13 cellular contexts compared by ENCODE assay signal in genomic region chr2:133053541-133053940, GRCh38.
DNase-seq lines count a peak whose midpoint lies in the region; ATAC-seq and TF ChIP-seq lines count a peak whose summit lies in the region.
"Had no signal": no experiment of that assay in that cellular context is flagged by ENCODE, and none has a peak within 500 bp of the region (broad histone marks: within the 10 kb centered on the region; RNA-seq: fewer than 3 reads in every experiment).

No MANE protein-coding gene starts in this region.

- no peak overlapping the region for H3K27ac ChIP-seq in neural progenitor cell
- H3K27ac ChIP-seq in mammary epithelial cell (ENCODE audit: insufficient read depth, low read depth, low read length) = no peak overlapping the region
- H3K27ac ChIP-seq: BLaER1 treated with 17β-estradiol and CSF1 and Interleukin-3, amounts not matched to agents 10 nM and 100 nM had no signal

- H3K27ac Mint-ChIP-seq in neural progenitor cell = no peak overlapping the region
- no peak overlapping the region for H3K27ac Mint-ChIP-seq in effector memory CD8-positive, alpha-beta T cell
- H3K27ac Mint-ChIP-seq: CD4-positive, CD25-positive, alpha-beta regulatory T cell; IgD-negative memory B cell had no signal

- no peak for ATAC-seq in HG03432 (IDR thresholded peaks at IDR 0.05; ENCODE audit: unreplicated experiment)
- no peak for ATAC-seq in effector memory CD8-positive, alpha-beta T cell (replicated peaks)
- ATAC-seq: HCT116 had no signal

- H3K27me3 ChIP-seq in neural progenitor cell = no peaks in the 10 kb centered on the region
- H3K27me3 ChIP-seq in mammary epithelial cell (ENCODE audit: insufficient read depth, low read length) = no peaks in the 10 kb centered on the region
- H3K27me3 ChIP-seq: BLaER1 treated with 17β-estradiol and CSF1 and Interleukin-3, amounts not matched to agents 10 nM and 100 nM had no signal

- no peak overlapping the region for H3K4me3 ChIP-seq in neural progenitor cell
- no peak overlapping the region for H3K4me3 ChIP-seq in mammary epithelial cell (replicated peaks in 1 of 3; ENCODE audit: insufficient read depth in 1 of 3, low read depth in 2 of 3, low read length in 3 of 3)
- H3K4me3 ChIP-seq: BLaER1 treated with 17β-estradiol and CSF1 and Interleukin-3, amounts not matched to agents 10 nM and 100 nM had no signal

- no peaks in the 10 kb centered on the region for H3K36me3 ChIP-seq in neural progenitor cell
- H3K36me3 ChIP-seq in mammary epithelial cell (ENCODE audit: insufficient read depth, low read length) = no peaks in the 10 kb centered on the region
- H3K36me3 ChIP-seq: BLaER1 treated with 17β-estradiol and CSF1 and Interleukin-3, amounts not matched to agents 10 nM and 100 nM had no signal

- H2AFZ ChIP-seq in neural progenitor cell (replicated peaks) (no peak overlapping the region), mammary epithelial cell (ENCODE audit: low read depth, low read length) (no peak overlapping the region)

- H3F3A ChIP-seq in neural progenitor cell (ENCODE audit: low read depth) = no peaks in the 10 kb centered on the region

- H3K9me3 Mint-ChIP-seq in neural progenitor cell = peaks cover 2% of the 10 kb centered on the region
- peaks cover 3 to 6% of the 10 kb centered on the region in 2 donors for H3K9me3 Mint-ChIP-seq in effector memory CD8-positive, alpha-beta T cell

- H3K4me1 ChIP-seq in neural progenitor cell = peaks cover 17% of the 10 kb centered on the region
- no peaks in the 10 kb centered on the region for H3K4me1 ChIP-seq in mammary epithelial cell (ENCODE audit: insufficient read depth, low read length)
- H3K4me1 ChIP-seq: BLaER1 treated with 17β-estradiol and CSF1 and Interleukin-3, amounts not matched to agents 10 nM and 100 nM had no signal

- DNase-seq in NCI-H82 (lab: John Stamatoyannopoulos, UW) (peak; percentile 61), astrocyte of the hippocampus (ENCODE audit: low read depth, low spot score) (peak; percentile 25), neural progenitor cell (ENCODE audit: low spot score) (no peak), mammary epithelial cell (no peak), NCI-H1092 (lab: John Stamatoyannopoulos, UW) (no peak)
- DNase-seq in effector memory CD8-positive, alpha-beta T cell = no peak
- DNase-seq: ACHN; CD4-positive, CD25-positive, alpha-beta regulatory T cell; DMS 273 treated with DMSO at 0.1 percent for 48 hours had no signal

- peaks cover 1% of the 10 kb centered on the region for H3K36me3 Mint-ChIP-seq in neural progenitor cell
- no peaks in the 10 kb centered on the region for H3K36me3 Mint-ChIP-seq in effector memory CD8-positive, alpha-beta T cell (ENCODE audit: insufficient read depth)
- H3K36me3 Mint-ChIP-seq: CD4-positive, CD25-positive, alpha-beta regulatory T cell; IgD-negative memory B cell had no signal

- no peaks in the 10 kb centered on the region for H4K20me1 ChIP-seq in neural progenitor cell (ENCODE audit: low read depth)
- H4K20me1 ChIP-seq in mammary epithelial cell (ENCODE audit: insufficient read depth, low read length) = no peaks in the 10 kb centered on the region
- H4K20me1 ChIP-seq: BLaER1 treated with 17β-estradiol and CSF1 and Interleukin-3, amounts not matched to agents 10 nM and 100 nM had no signal

- CTCF ChIA-PET in mammary epithelial cell (lab: Charles Lee; ENCODE audit: low non-redundant PET) = no interaction called here

- dilution Hi-C loops in mammary epithelial cell (cut with HindIII; ENCODE audit: low sequenced_read_pairs) = no loop called here

- BruUV-seq in mammary epithelial cell (replicated peaks; lab: Mats Ljungman, UMichigan) = no TSS peak

- H3K4me3 Mint-ChIP-seq in neural progenitor cell = peak overlapping the region; percentile 59
- no peak overlapping the region for H3K4me3 Mint-ChIP-seq in effector memory CD8-positive, alpha-beta T cell
- H3K4me3 Mint-ChIP-seq: CD4-positive, CD25-positive, alpha-beta regulatory T cell; IgD-negative memory B cell had no signal

- H3K9ac ChIP-seq in neural progenitor cell (no peak overlapping the region), mammary epithelial cell (ENCODE audit: insufficient read depth, low read length) (no peak overlapping the region)
- H3K9ac ChIP-seq: BLaER1 treated with 17β-estradiol and CSF1 and Interleukin-3, amounts not matched to agents 10 nM and 100 nM had no signal

- WGBS in mammary epithelial cell (ENCODE audit: low coverage, missing lambda C conversion rate) = 63% methylated on average over 3 of the region's 3 CpGs

- H3K4me1 Mint-ChIP-seq in neural progenitor cell = peaks cover 22% of the 10 kb centered on the region
- no peaks in the 10 kb centered on the region for H3K4me1 Mint-ChIP-seq in effector memory CD8-positive, alpha-beta T cell (ENCODE audit: low read depth in 2 of 2)
- H3K4me1 Mint-ChIP-seq: CD4-positive, CD25-positive, alpha-beta regulatory T cell had no signal

- H3K27me3 Mint-ChIP-seq in neural progenitor cell (ENCODE audit: insufficient read depth, low read depth) = peaks cover 2% of the 10 kb centered on the region
- H3K27me3 Mint-ChIP-seq in effector memory CD8-positive, alpha-beta T cell = no peaks in the 10 kb centered on the region
- H3K27me3 Mint-ChIP-seq: CD4-positive, CD25-positive, alpha-beta regulatory T cell; IgD-negative memory B cell had no signal

- no peak for TF ChIP-seq CTCF in neural progenitor cell (IDR thresholded peaks at IDR 0.05)
- no peak for TF ChIP-seq CTCF in mammary epithelial cell (conservative IDR thresholded peaks at IDR 0.05 in 1 of 2, IDR thresholded peaks at IDR 0.05 in 1 of 2; ENCODE audit: extremely low read depth in 1 of 2, insufficient read depth in 1 of 2, low read depth in 1 of 2, low read length in 2 of 2)

- H3K4me2 ChIP-seq in neural progenitor cell = no peak overlapping the region
- H3K4me2 ChIP-seq in mammary epithelial cell (ENCODE audit: insufficient read depth, low read depth, low read length) = no peak overlapping the region
- H3K4me2 ChIP-seq: BLaER1 treated with 17β-estradiol and CSF1 and Interleukin-3, amounts not matched to agents 10 nM and 100 nM had no signal

- in situ Hi-C loops in mammary epithelial cell (cut with MboI; ENCODE audit: low sequenced_read_pairs in 2 of 2) = no loop called here

- H3K79me2 ChIP-seq in neural progenitor cell (ENCODE audit: low read depth) (no peaks in the 10 kb centered on the region), mammary epithelial cell (ENCODE audit: insufficient read depth, low read length) (no peaks in the 10 kb centered on the region)

- intact Hi-C loops in mammary epithelial cell (cut with micrococcal nuclease) = no loop called here

- H3K9me3 ChIP-seq in neural progenitor cell (ENCODE audit: low read depth) (no peaks in the 10 kb centered on the region), mammary epithelial cell (replicated peaks; ENCODE audit: insufficient read depth, low read length) (no peaks in the 10 kb centered on the region)
- H3K9me3 ChIP-seq: BLaER1 treated with 17β-estradiol and CSF1 and Interleukin-3, amounts not matched to agents 10 nM and 100 nM had no signal

Comparison
In these comparisons a context has a peak if more than half of its experiments do, and no peak if none do; other contexts are left out.
1. DNase-seq: peak in NCI-H82 (single experiment) and astrocyte of the hippocampus (single experiment); none in neural progenitor cell (single experiment), mammary epithelial cell (single experiment), effector memory CD8-positive, alpha-beta T cell (0 of 3) and NCI-H1092 (single experiment).